ENCODE assay signal across 2 cellular contexts in the genomic region with DNA sequence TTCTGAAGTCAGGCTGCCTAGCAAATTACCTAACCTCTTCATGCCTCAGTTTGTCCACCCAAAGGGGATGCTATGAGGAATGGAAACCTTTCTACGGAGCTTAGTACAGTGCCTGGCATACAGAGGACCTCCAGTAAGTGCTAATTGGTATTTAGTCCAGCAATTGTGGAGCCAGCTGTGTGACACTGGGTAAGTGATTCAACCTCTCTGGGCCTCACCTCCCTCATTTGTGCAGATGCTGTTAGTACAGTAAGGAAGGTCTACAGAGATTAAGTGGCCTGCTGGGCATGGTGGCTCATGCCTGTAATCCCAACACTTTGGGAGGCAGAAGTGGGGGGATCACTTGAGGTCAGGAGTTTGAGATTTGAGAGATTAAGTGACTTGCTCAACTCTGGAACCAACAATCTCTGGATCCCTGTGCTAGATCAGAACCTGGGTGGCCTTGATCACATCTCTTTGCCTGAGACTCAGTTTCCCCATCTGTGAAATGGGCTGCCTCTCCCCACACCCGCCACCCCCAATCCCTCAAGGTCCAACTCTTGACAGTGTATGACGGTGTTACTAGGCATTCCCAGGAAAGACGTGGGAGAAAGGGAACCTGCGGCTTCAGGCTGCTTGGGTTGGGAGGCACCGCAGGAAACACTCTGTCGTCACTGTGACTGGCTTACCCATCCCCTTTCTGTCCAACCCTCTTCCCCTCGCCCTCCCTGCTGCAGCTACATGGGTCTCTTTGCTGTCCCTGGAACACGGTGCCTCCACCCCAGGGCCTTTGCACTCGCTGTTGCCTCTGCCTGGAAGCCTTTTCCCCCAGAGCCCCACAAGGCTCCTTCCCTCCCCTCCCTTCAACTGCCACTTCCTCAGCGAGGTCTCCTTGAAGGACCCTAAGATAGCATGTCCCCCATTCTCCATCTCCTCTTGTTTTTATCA.
A peak's percentile ranks its signal among the peaks of the same experiment; 100 is the strongest.
TF ChIP-seq lines count a peak whose summit lies in the region.

No MANE protein-coding gene starts in this region.

TF ChIP-seq in A549, 52 proteins besides CTCF, POLR2A, EP300 and RAD21:
- TF ChIP-seq, protein P1, sequence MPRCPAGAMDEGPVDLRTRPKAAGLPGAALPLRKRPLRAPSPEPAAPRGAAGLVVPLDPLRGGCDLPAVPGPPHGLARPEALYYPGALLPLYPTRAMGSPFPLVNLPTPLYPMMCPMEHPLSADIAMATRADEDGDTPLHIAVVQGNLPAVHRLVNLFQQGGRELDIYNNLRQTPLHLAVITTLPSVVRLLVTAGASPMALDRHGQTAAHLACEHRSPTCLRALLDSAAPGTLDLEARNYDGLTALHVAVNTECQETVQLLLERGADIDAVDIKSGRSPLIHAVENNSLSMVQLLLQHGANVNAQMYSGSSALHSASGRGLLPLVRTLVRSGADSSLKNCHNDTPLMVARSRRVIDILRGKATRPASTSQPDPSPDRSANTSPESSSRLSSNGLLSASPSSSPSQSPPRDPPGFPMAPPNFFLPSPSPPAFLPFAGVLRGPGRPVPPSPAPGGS (IDR thresholded peaks at IDR 0.05) = no peak
- no peak for TF ChIP-seq HOXB5 (CRISPR knock-in tag; IDR thresholded peaks at IDR 0.05)
- no peak for TF ChIP-seq ZNF302 (CRISPR knock-in tag; IDR thresholded peaks at IDR 0.05)
- TF ChIP-seq KDM1A (IDR thresholded peaks at IDR 0.05; ENCODE audit: low read depth) = peak; percentile 48; the same call in 1 of the 2 replicates
- TF ChIP-seq ZFP36 (IDR thresholded peaks at IDR 0.05; ENCODE audit: borderline replicate concordance, partially characterized antibody) = peak; percentile 62
- no peak for TF ChIP-seq HEYL (CRISPR knock-in tag; IDR thresholded peaks at IDR 0.05)
- no peak for TF ChIP-seq RFX5 (IDR thresholded peaks at IDR 0.05)

TF ChIP-seq in SK-N-SH treated with all-trans-retinoic acid at 6 μM for 48 hours, 23 proteins besides CTCF, POLR2A, EP300 and RAD21 (continued from another document):
- TF ChIP-seq, protein P2, sequence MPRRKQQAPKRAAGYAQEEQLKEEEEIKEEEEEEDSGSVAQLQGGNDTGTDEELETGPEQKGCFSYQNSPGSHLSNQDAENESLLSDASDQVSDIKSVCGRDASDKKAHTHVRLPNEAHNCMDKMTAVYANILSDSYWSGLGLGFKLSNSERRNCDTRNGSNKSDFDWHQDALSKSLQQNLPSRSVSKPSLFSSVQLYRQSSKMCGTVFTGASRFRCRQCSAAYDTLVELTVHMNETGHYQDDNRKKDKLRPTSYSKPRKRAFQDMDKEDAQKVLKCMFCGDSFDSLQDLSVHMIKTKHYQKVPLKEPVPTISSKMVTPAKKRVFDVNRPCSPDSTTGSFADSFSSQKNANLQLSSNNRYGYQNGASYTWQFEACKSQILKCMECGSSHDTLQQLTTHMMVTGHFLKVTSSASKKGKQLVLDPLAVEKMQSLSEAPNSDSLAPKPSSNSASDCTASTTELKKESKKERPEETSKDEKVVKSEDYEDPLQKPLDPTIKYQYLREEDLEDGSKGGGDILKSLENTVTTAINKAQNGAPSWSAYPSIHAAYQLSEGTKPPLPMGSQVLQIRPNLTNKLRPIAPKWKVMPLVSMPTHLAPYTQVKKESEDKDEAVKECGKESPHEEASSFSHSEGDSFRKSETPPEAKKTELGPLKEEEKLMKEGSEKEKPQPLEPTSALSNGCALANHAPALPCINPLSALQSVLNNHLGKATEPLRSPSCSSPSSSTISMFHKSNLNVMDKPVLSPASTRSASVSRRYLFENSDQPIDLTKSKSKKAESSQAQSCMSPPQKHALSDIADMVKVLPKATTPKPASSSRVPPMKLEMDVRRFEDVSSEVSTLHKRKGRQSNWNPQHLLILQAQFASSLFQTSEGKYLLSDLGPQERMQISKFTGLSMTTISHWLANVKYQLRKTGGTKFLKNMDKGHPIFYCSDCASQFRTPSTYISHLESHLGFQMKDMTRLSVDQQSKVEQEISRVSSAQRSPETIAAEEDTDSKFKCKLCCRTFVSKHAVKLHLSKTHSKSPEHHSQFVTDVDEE (CRISPR knock-in tag; IDR thresholded peaks at IDR 0.05) = no peak
- TF ChIP-seq ZFP30 (CRISPR knock-in tag; IDR thresholded peaks at IDR 0.05) (no peak), CSDC2 (CRISPR knock-in tag; IDR thresholded peaks at IDR 0.05) (no peak), ZC3H10 (CRISPR knock-in tag; IDR thresholded peaks at IDR 0.05) (no peak), TOX (CRISPR knock-in tag; IDR thresholded peaks at IDR 0.05; ENCODE audit: borderline replicate concordance) (no peak), ESRRG (CRISPR knock-in tag; IDR thresholded peaks at IDR 0.05) (no peak), PPARA (CRISPR knock-in tag; IDR thresholded peaks at IDR 0.05; ENCODE audit: borderline replicate concordance) (no peak), ZNF565 (CRISPR knock-in tag; conservative IDR thresholded peaks at IDR 0.05; ENCODE audit: low read depth) (no peak)
